In the genomic region with DNA sequence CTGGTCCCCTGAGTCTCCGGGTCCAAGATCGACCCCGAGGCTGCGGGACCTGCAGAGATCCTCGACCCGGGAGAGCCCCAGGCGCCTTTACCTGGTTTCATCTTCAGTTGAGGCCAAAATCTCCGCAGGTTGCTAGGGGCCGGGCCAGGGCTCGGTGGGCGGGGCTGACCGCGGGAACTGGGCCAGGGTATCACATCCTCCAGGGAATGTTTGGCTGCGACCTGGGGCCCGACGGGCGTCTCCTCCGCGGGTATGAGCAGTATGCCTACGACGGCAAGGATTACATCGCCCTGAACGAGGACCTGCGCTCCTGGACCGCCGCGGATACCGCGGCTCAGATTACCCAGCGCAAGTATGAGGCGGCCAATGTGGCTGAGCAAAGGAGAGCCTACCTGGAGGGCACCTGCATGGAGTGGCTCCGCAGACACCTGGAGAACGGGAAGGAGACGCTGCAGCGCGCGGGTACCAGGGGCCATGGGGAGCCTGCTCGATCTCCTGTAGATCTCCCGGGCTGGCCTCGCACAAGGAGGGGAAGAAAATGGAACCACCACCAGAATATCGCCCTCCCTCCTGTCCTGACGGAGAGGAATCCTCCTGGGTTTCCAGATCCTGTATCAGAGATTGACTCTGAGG, we compare ENCODE assay signal across 8 cellular contexts. TPM values are rescaled to one million over a fixed set of nuclear protein-coding genes. Genes with fewer than 3 reads are reported as not detected.
DNase-seq lines count a peak whose midpoint lies in the region; ATAC-seq and TF ChIP-seq lines count a peak whose summit lies in the region.

No MANE protein-coding gene starts in this region.

- no peaks in the 10 kb centered on the region for H3K9me3 ChIP-seq in right atrium auricular region
- H3K9me3 ChIP-seq in BE2C = no peaks in the 10 kb centered on the region

- no peaks in the 10 kb centered on the region for H3K36me3 Mint-ChIP-seq in HFFc6 (ENCODE audit: low read depth)
- peaks cover 25% of the 10 kb centered on the region for H3K36me3 Mint-ChIP-seq in activated T-helper 17 cell treated with anti-CD3 and anti-CD28 coated beads, Interleukin-2, amount 50 U/mL, for 72 hours (ENCODE audit: low read depth)

- peak overlapping the region; percentile 73 for H3K4me3 Mint-ChIP-seq in HFFc6
- peak overlapping the region; percentile 76 for H3K4me3 Mint-ChIP-seq in activated T-helper 17 cell treated with anti-CD3 and anti-CD28 coated beads, Interleukin-2, amount 50 U/mL, for 72 hours

- intact Hi-C loops in sciatic nerve (cut with DNase I) (loop anchor here (5.0 kb wide), 1 partner anchor 155 kb away; no protein-coding TSS in a partner anchor), posterior vena cava (cut with DNase I) (no loop called here)

- H3K4me1 ChIP-seq in right atrium auricular region = peaks cover 0 to 16% of the 10 kb centered on the region in 2 donors
- H3K4me1 ChIP-seq in BE2C = no peaks in the 10 kb centered on the region

- H3K27me3 ChIP-seq in right atrium auricular region = no peaks in the 10 kb centered on the region
- H3K27me3 ChIP-seq in BE2C = peaks cover 35% of the 10 kb centered on the region

- H3K36me3 ChIP-seq in right atrium auricular region (no peaks in the 10 kb centered on the region), BE2C (no peaks in the 10 kb centered on the region)

- peaks cover 26% of the 10 kb centered on the region for H3K27me3 Mint-ChIP-seq in HFFc6 (ENCODE audit: insufficient read depth)
- peaks cover 17% of the 10 kb centered on the region for H3K27me3 Mint-ChIP-seq in activated T-helper 17 cell treated with anti-CD3 and anti-CD28 coated beads, Interleukin-2, amount 50 U/mL, for 72 hours

- TF ChIP-seq CTCF in HFFc6 (IDR thresholded peaks at IDR 0.05) (no peak), right atrium auricular region (IDR thresholded peaks at IDR 0.05) (no peak), BE2C (IDR thresholded peaks at IDR 0.05; ENCODE audit: low read depth, low read length) (no peak)

- no peak overlapping the region for H3K27ac Mint-ChIP-seq in HFFc6
- no peak overlapping the region for H3K27ac Mint-ChIP-seq in activated T-helper 17 cell treated with anti-CD3 and anti-CD28 coated beads, Interleukin-2, amount 50 U/mL, for 72 hours

- peaks cover 16% of the 10 kb centered on the region for H3K4me1 Mint-ChIP-seq in HFFc6 (ENCODE audit: low read depth)
- no peaks in the 10 kb centered on the region for H3K4me1 Mint-ChIP-seq in activated T-helper 17 cell treated with anti-CD3 and anti-CD28 coated beads, Interleukin-2, amount 50 U/mL, for 72 hours

- H3K27ac ChIP-seq in right atrium auricular region = peak overlapping the region in 1 of 2 donors; percentile 68

- H3K9me3 Mint-ChIP-seq in HFFc6 = no peaks in the 10 kb centered on the region
- H3K9me3 Mint-ChIP-seq in activated T-helper 17 cell treated with anti-CD3 and anti-CD28 coated beads, Interleukin-2, amount 50 U/mL, for 72 hours = no peaks in the 10 kb centered on the region

- peak; percentile 64 for ATAC-seq in activated T-helper 17 cell treated with anti-CD3 and anti-CD28 coated beads, Interleukin-2, amount 50 U/mL, for 72 hours (replicated peaks)
- ATAC-seq in sciatic nerve = peak; percentile 51
- no peak for ATAC-seq in HG02798 (IDR thresholded peaks at IDR 0.05; ENCODE audit: poor library complexity, unreplicated experiment)

- DNase-seq in HFFc6 (no peak), right atrium auricular region (ENCODE audit: low spot score) (no peak), sciatic nerve (ENCODE audit: low spot score) (no peak), BE2C (no peak), posterior vena cava (ENCODE audit: low spot score) (no peak), GM19240 (ENCODE audit: insufficient read length, low spot score) (no peak)

- H3K4me3 ChIP-seq in right atrium auricular region (peak overlapping the region; percentile 50 to 68), BE2C (ENCODE audit: low read depth, low read length) (no peak overlapping the region)

RNA-seq across cellular contexts. Expression of a gene that starts 53.8 kb away (rescaled TPM):
- 10 to 100 TPM; 18.6 to 28.3 (median 23.9) TPM for total RNA-seq in HFFc6 (2021; fragmentation: NEBNext Ultra II Directional; extraction: Animal tissue kit (Norgen Biotek cat#: 25700))
- 10 to 100 TPM; 39.8 to 59.5 TPM for total RNA-seq in activated T-helper 17 cell treated with anti-CD3 and anti-CD28 coated beads, Interleukin-2, amount 50 U/mL, for 72 hours
- total RNA-seq in right atrium auricular region (10 to 100 TPM; 16.2 to 23.1 TPM), sciatic nerve (16.6 TPM), posterior vena cava (10 to 100 TPM; 15.5 to 17.0 TPM)
- 93.2 TPM for polyA plus RNA-seq in BE2C (2012; ENCODE audit: insufficient read depth, insufficient read length, low read depth)

RNA-seq across cellular contexts. Expression of a gene that starts 59.8 kb away (rescaled TPM):
- total RNA-seq in HFFc6 (2021; fragmentation: NEBNext Ultra II Directional; extraction: Animal tissue kit (Norgen Biotek cat#: 25700)) = 10 to 100 TPM; 47.1 to 61.7 (median 53.2) TPM
- 10 to 100 TPM; 50.8 to 69.9 TPM for total RNA-seq in activated T-helper 17 cell treated with anti-CD3 and anti-CD28 coated beads, Interleukin-2, amount 50 U/mL, for 72 hours
- total RNA-seq in right atrium auricular region (10 to 100 TPM; 48.2 to 55.7 TPM), sciatic nerve (38.3 TPM), posterior vena cava (10 to 100 TPM; 45.0 to 53.4 TPM)
- 84.4 TPM for polyA plus RNA-seq in BE2C (2012; ENCODE audit: insufficient read depth, insufficient read length, low read depth)
